Comparison of ENCODE assay signal across 15 cellular contexts in the genomic region with DNA sequence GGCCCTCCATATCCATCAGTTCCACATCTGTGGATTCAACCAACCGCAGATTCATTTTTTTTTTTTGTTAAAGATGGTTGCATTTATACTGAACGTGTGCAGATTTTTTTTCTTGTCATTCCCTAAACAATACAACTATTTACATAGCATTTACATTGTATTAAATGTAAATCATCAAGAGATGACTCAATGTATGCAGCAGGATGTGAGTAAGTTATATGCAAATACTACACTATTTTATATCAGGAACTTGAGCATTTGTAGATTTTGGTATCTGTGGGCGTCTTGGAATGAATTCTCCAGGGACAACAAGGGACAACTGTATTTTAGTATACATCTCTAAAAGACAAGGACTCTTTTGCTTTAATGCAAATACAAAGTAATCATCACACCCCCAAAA.
"Had no signal": no experiment of that assay in that cellular context is flagged by ENCODE, and none has a peak within 500 bp of the region (broad histone marks: within the 10 kb centered on the region; RNA-seq: fewer than 3 reads in every experiment).

No MANE protein-coding gene starts in this region.

- H3K9me3 ChIP-seq: thyroid gland had no signal

- H3K36me3 ChIP-seq: thyroid gland had no signal

- H3K4me3 ChIP-seq: thyroid gland had no signal

- H3K9me3 Mint-ChIP-seq: natural killer cell; stimulated activated naive B cell treated with anti-CD40 and anti-IgM and Interleukin-4, amounts not matched to agents 10 μg/mL and 1 μg/mL and 100 μg/mL, for 72 hours had no signal

- H3K27ac Mint-ChIP-seq: natural killer cell; stimulated activated naive B cell treated with anti-CD40 and anti-IgM and Interleukin-4, amounts not matched to agents 10 μg/mL and 1 μg/mL and 100 μg/mL, for 72 hours had no signal

- H3K4me3 Mint-ChIP-seq: natural killer cell; stimulated activated naive B cell treated with anti-CD40 and anti-IgM and Interleukin-4, amounts not matched to agents 10 μg/mL and 1 μg/mL and 100 μg/mL, for 72 hours had no signal

- H3K27me3 ChIP-seq: thyroid gland had no signal

- H3K36me3 Mint-ChIP-seq: natural killer cell; stimulated activated naive B cell treated with anti-CD40 and anti-IgM and Interleukin-4, amounts not matched to agents 10 μg/mL and 1 μg/mL and 100 μg/mL, for 72 hours had no signal

- DNase-seq: activated CD4-positive, CD25-positive, alpha-beta regulatory T cell treated with anti-CD3 and anti-CD28 coated beads, Interleukin-2, amount 50 U/mL, for 72 hours; activated naive CD4-positive, alpha-beta T cell; activated T-cell treated with anti-CD3 and anti-CD28 coated beads for 4 hours; anterior cingulate cortex; cerebellar nuclear complex; erythroblast; hippocampal formation; left ventricle myocardium superior; mesendoderm; natural killer cell; retina; stimulated activated CD4-positive, alpha-beta T cell treated with anti-CD3 and anti-CD28 coated beads, Interleukin-2, amount 100 ng/mL, for 48 hours; stimulated activated naive B cell treated with anti-CD40 and anti-IgM and Interleukin-4, amounts not matched to agents 10 μg/mL and 1 μg/mL and 100 μg/mL, for 72 hours; T1000; thyroid gland had no signal

- H3K4me1 Mint-ChIP-seq: natural killer cell had no signal
